8 cellular contexts compared by ENCODE assay signal in the genomic region with DNA sequence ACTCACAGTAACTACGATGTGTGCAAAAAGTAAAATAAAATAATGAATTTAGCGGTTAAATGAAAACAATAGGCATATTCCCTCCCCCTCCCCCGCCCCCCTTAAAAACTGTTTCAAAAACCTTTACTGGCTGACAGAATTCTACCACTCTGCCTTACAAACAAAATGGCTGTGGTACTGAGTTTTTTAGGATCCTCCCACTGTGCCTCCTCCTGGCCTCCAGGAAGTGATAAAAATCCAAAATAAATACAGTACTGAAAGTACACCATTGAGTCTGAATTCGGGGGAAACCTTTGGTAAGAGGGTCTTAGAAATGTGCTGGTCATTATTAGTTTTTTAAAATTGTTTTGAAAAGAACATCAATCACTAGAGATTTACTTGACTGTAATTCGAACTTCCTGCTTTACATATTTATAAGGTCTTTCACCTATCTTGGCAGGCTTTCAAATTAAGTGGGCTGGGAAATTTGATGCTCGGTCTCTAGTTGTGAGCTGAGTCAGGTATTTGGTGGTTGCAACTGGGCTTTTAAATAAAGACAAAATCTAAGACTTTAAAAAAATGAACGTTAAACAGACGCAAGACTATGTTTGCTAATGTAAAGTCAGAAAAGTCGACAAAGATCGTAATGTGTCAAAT. TPM values are rescaled to one million over a fixed set of nuclear protein-coding genes. Genes with fewer than 3 reads are reported as not detected.
DNase-seq lines count a peak whose midpoint lies in the region; ATAC-seq, FAIRE-seq and TF ChIP-seq lines count a peak whose summit lies in the region.

No MANE protein-coding gene starts in this region.

- peaks cover 10% of the 10 kb centered on the region for H3K4me1 Mint-ChIP-seq in memory B cell

- no peaks in the 10 kb centered on the region for H3K27me3 Mint-ChIP-seq in memory B cell

- H3K4ac ChIP-seq in H1 (replicated peaks; ENCODE audit: insufficient read length, low read depth, low read length): no peak overlapping the region

- no peak overlapping the region for H3K4me3 Mint-ChIP-seq in memory B cell

- no peak overlapping the region for H2BK12ac ChIP-seq in H1 (ENCODE audit: low read depth, low read length)

- H3K27me3 ChIP-seq in H1 (replicated peaks in 1 of 4; ENCODE audit: control insufficient read depth in 3 of 4, extremely low read depth in 1 of 4, insufficient read depth in 3 of 4, low read length in 3 of 4): no peaks in the 10 kb centered on the region
- H3K27me3 ChIP-seq in vagina: no peaks in the 10 kb centered on the region

- CTCF ChIA-PET in H1 (lab: Charles Lee; ENCODE audit: partially characterized antibody): interaction anchor here (1.0 to 2.3 kb wide), 3 partner anchors 10 to 169 kb away, joined by 3 to 9 read pairs (median 3); no protein-coding TSS in a partner anchor

- peaks cover 2% of the 10 kb centered on the region for H3K23me2 ChIP-seq in H1 (ENCODE audit: low read depth, low read length)

- H4K8ac ChIP-seq in H1 (ENCODE audit: extremely low read depth, insufficient read depth, low read length): no peak overlapping the region

- H3K27ac ChIP-seq in H1 (ENCODE audit: low read depth, low read length) (peak overlapping the region; percentile 72; the same call in 1 of the 2 replicates), vagina (peak overlapping the region; percentile 84)

- H3K9me3 Mint-ChIP-seq in memory B cell: no peaks in the 10 kb centered on the region

- H2AK5ac ChIP-seq in H1 (ENCODE audit: low read depth, low read length): no peak overlapping the region

- H3K79me1 ChIP-seq in H1 (ENCODE audit: low read depth, low read length): no peaks in the 10 kb centered on the region

- no peak overlapping the region for H2BK120ac ChIP-seq in H1 (replicated peaks; ENCODE audit: low read depth, low read length)

- no peak overlapping the region for H2BK15ac ChIP-seq in H1 (ENCODE audit: low read length)

- TF ChIP-seq EP300 in H1 (IDR thresholded peaks at IDR 0.05; ENCODE audit: borderline replicate concordance in 1 of 2, low read depth in 2 of 2, low read length in 2 of 2): no peak

- no peak overlapping the region for H2BK5ac ChIP-seq in H1 (ENCODE audit: low read depth, low read length)

- H3K4me1 ChIP-seq in H1 (replicated peaks in 1 of 4; ENCODE audit: control insufficient read depth in 3 of 4, insufficient read depth in 4 of 4, low read length in 3 of 4) (peaks cover 0 to 6% (median 5%) of the 10 kb centered on the region in 4 experiments; a peak in 3 of 7 replicates), vagina (peaks cover 12% of the 10 kb centered on the region)

- peak overlapping the region; percentile 86 to 96 for H3K4me2 ChIP-seq in H1 (ENCODE audit: insufficient read depth in 1 of 2, low read depth in 2 of 2, low read length in 2 of 2)

- H4K91ac ChIP-seq in H1 (replicated peaks; ENCODE audit: insufficient read length, low read length): no peak overlapping the region

- H3K79me2 ChIP-seq in H1 (ENCODE audit: control insufficient read depth in 1 of 2, insufficient read depth in 2 of 2, low read length in 2 of 2): peaks cover 0 to 40% of the 10 kb centered on the region in 2 experiments; a peak in 2 of 4 replicates

- 5% methylated on average over 10 of the region's 10 CpGs; no CpG with 5 or more reads in 1 of the 2 experiments for WGBS in H1 (ENCODE audit: extremely low coverage in 1 of 2, insufficient coverage in 1 of 2, insufficient read length in 1 of 2, insufficient replicate concordance in 2 of 2, low coverage in 1 of 2, low lambda C conversion rate in 2 of 2, missing lambda C conversion rate in 1 of 2), 2 experiments

- H3K36me3 Mint-ChIP-seq in memory B cell: no peaks in the 10 kb centered on the region

- no peak for TF ChIP-seq RAD21 in H1 (IDR thresholded peaks at IDR 0.05 in 1 of 2, conservative IDR thresholded peaks at IDR 0.05 in 1 of 2; ENCODE audit: low read depth in 2 of 2, low read length in 2 of 2)

- H3K9ac ChIP-seq in H1 (replicated peaks in 1 of 4; ENCODE audit: extremely low read depth in 1 of 4, low read depth in 3 of 4, low read length in 3 of 4): peak overlapping the region in 1 of 4 experiments; percentile 69; a peak in 1 of 7 replicates

- peak overlapping the region; percentile 57 to 87 (median 71) for H3K4me3 ChIP-seq in H1 (ENCODE audit: extremely low read depth in 1 of 4, insufficient read depth in 2 of 4, low read depth in 3 of 4, low read length in 4 of 4)
- peak overlapping the region; percentile 60 to 72 for H3K4me3 ChIP-seq in vagina

- no peaks in the 10 kb centered on the region for H3K9me3 ChIP-seq in H1 (ENCODE audit: insufficient read depth in 2 of 2, low read depth in 1 of 2, low read length in 1 of 2)
- no peaks in the 10 kb centered on the region for H3K9me3 ChIP-seq in vagina

- FAIRE-seq in H1 (lab: Jason Lieb, UNC): peak; percentile 57

- TF ChIP-seq POLR2A in H1 (IDR thresholded peaks at IDR 0.05; ENCODE audit: control extremely low read depth in 1 of 2, low read depth in 2 of 2, low read length in 2 of 2) (no peak), vagina (IDR thresholded peaks at IDR 0.05) (no peak)

- no peak overlapping the region for H2BK20ac ChIP-seq in H1 (ENCODE audit: low read length)

- peak overlapping the region; percentile 58 for H4K5ac ChIP-seq in H1 (ENCODE audit: insufficient read length, low read depth, low read length)

- H3K14ac ChIP-seq in H1 (ENCODE audit: insufficient read length): no peak overlapping the region

- DNase-seq in Right ventricle myocardium inferior (ENCODE audit: missing footprints) (no peak), cardiac septum (ENCODE audit: low spot score) (no peak), LHCN-M2 (ENCODE audit: low read depth) (peak; percentile 75), RPMI8226 (peak; percentile 63), H1 (ENCODE audit: low read depth in 1 of 2, low spot score in 2 of 2) (no peak), memory B cell (ENCODE audit: low spot score in 2 of 2) (peak in 1 of 2 donors; percentile 30), vagina (ENCODE audit: extremely low spot score in 2 of 2) (no peak), cortex of kidney (lab: John Stamatoyannopoulos, UW) (no peak)

- H4K20me1 ChIP-seq in H1 (replicated peaks in 1 of 2; ENCODE audit: control insufficient read depth in 1 of 2, insufficient read depth in 2 of 2, low read length in 2 of 2): no peaks in the 10 kb centered on the region

- peak overlapping the region; percentile 28 for H3K56ac ChIP-seq in H1 (replicated peaks; ENCODE audit: insufficient read length, low read depth, low read length)

- intact Hi-C loops in Right ventricle myocardium inferior (cut with DNase I) (loop anchor here (2.0 kb wide), 1 partner anchor 67 kb away; the partner anchor contains the start of gene CCDC7), cardiac septum (cut with DNase I) (loop anchor here (1.0 to 10.0 kb wide), 3 partner anchors 67 to 578 kb away; partner anchors contain the start of genes CCDC7, ITGB1 and KIF5B), vagina (cut with DNase I) (loop anchor here (10.0 kb wide), 1 partner anchor 325 kb away; the partner anchor contains the start of gene KIF5B)

- H3K36me3 ChIP-seq in H1 (ENCODE audit: control insufficient read depth in 2 of 4, insufficient read depth in 4 of 4, low read length in 3 of 4) (no peaks in the 10 kb centered on the region), vagina (no peaks in the 10 kb centered on the region)

- POLR2A ChIA-PET in H1 (lab: Charles Lee; ENCODE audit: partially characterized antibody): interaction anchor here (0.6 to 2.6 kb wide), 9 partner anchors 8 to 982 kb away, joined by 3 to 9 read pairs (median 4); no protein-coding TSS in a partner anchor

- ATAC-seq in Right ventricle myocardium inferior: peak; percentile 66
- ATAC-seq in memory B cell (ENCODE audit: low read depth): peak; percentile 47

- H2AFZ ChIP-seq in H1 (ENCODE audit: low read length): peak overlapping the region; percentile 67; the same call in 1 of the 2 replicates

- TF ChIP-seq CTCF in H1 (IDR thresholded peaks at IDR 0.05; ENCODE audit: control extremely low read depth in 1 of 3, insufficient read depth in 1 of 3, low read depth in 1 of 3, low read length in 3 of 3) (no peak), vagina (IDR thresholded peaks at IDR 0.05) (no peak)

- H3K23ac ChIP-seq in H1 (ENCODE audit: insufficient read length): no peak overlapping the region

- H3K18ac ChIP-seq in H1 (ENCODE audit: extremely low read depth, low read length): no peak overlapping the region

- H3K27ac Mint-ChIP-seq in memory B cell: no peak overlapping the region

TF ChIP-seq in H1, 55 proteins besides CTCF, POLR2A, EP300 and RAD21 (continues in another document):
- TF ChIP-seq YY1 (IDR thresholded peaks at IDR 0.05; ENCODE audit: low read depth, low read length): peak; percentile 90
- peak; percentile 34 for TF ChIP-seq MAFK (IDR thresholded peaks at IDR 0.05; ENCODE audit: low read depth, low read length)
- 0 out of 2 replicates have a peak, but pooled peaks have one; percentile 33 for TF ChIP-seq TBP (IDR thresholded peaks at IDR 0.05; ENCODE audit: low read depth, low read length)
- TF ChIP-seq TAF1 (IDR thresholded peaks at IDR 0.05; ENCODE audit: low read depth, low read length): peak; percentile 49; the same call in 1 of the 2 replicates

RNA-seq across cellular contexts. Expression of gene EPC1, which starts 32.5 kb away (rescaled TPM):
- 18.0 TPM for total RNA-seq in Right ventricle myocardium inferior
- total RNA-seq in cardiac septum: 27.1 TPM
- total RNA-seq in LHCN-M2 (2014; rRNA removed): 14.9 and 23.0 TPM in 2 replicates
- 7.8 TPM for polyA plus RNA-seq in LHCN-M2 (2012)
- total RNA-seq in H1 (2021; fragmentation: NEBNext Ultra II Directional; extraction: Animal tissue kit (Norgen Biotek cat#: 25700)): 21.7 and 23.7 TPM in 2 replicates
- 24.5 and 42.3 TPM in 2 replicates for polyA plus RNA-seq in H1 (2011; rRNA removed)
- 26.6 TPM for polyA plus RNA-seq in H1 (2011; cell fraction: cytosol; rRNA removed)
- polyA plus RNA-seq in H1 (2011; cell fraction: nucleus; rRNA removed): 44.8 TPM
- 15.1 to 18.7 TPM (median 17.7 TPM) in 4 replicates for polyA plus RNA-seq in H1 (2012, experiment 1 of 2)
- 3.3 TPM for polyA plus RNA-seq in H1 (2012, experiment 2 of 2)
- 14.8 TPM for polyA plus RNA-seq in H1 (2013, experiment 1 of 2)
- 14.8 TPM for polyA plus RNA-seq in H1 (2013, experiment 2 of 2)
- polyA minus RNA-seq in H1 (2011; rRNA and poly(A)+ RNA removed): 73.2 and 104 TPM in 2 replicates
- polyA minus RNA-seq in H1 (2011; cell fraction: cytosol; rRNA and poly(A)+ RNA removed): 31.2 TPM
- 88.6 TPM for polyA minus RNA-seq in H1 (2011; cell fraction: nucleus; rRNA and poly(A)+ RNA removed)
- 54.5 TPM for total RNA-seq in vagina

Comparison
In these comparisons a context has a peak if more than half of its experiments do, and no peak if none do; other contexts are left out.
1. DNase-seq: peak in LHCN-M2 (single experiment) and RPMI8226 (single experiment); none in Right ventricle myocardium inferior (single experiment), cardiac septum (single experiment), H1 (0 of 2), vagina (0 of 2) and cortex of kidney (single experiment).